21 cellular contexts compared by ENCODE assay signal in genomic region chr16:12540290-12540689, GRCh38.
"Had no signal": no experiment of that assay in that cellular context is flagged by ENCODE, and none has a peak within 500 bp of the region (broad histone marks: within the 10 kb centered on the region; RNA-seq: fewer than 3 reads in every experiment).

No MANE protein-coding gene starts in this region.

- H3K4me3 Mint-ChIP-seq: mesothelial cell of epicardium; nephron progenitor cell; stimulated activated naive B cell treated with anti-CD40 and anti-IgM and Interleukin-4, amounts not matched to agents 10 μg/mL and 1 μg/mL and 100 μg/mL, for 72 hours had no signal

- H3K27ac ChIP-seq: gastrocnemius medialis, heart left ventricle, SK-N-MC, thyroid gland had no signal

- H3K36me3 Mint-ChIP-seq: mesothelial cell of epicardium had no signal

- ATAC-seq: gastrocnemius medialis; heart left ventricle; left lobe of liver; sciatic nerve; stimulated activated naive B cell treated with anti-CD40 and anti-IgM and Interleukin-4, amounts not matched to agents 10 μg/mL and 1 μg/mL and 100 μg/mL, for 72 hours had no signal

- H3K9me3 ChIP-seq: gastrocnemius medialis, heart left ventricle, thyroid gland had no signal

- H3K4me1 ChIP-seq: gastrocnemius medialis had no signal

- H3K36me3 ChIP-seq: gastrocnemius medialis, heart left ventricle, thyroid gland had no signal

- H3K27me3 ChIP-seq: gastrocnemius medialis, heart left ventricle, thyroid gland had no signal

- H3K27ac Mint-ChIP-seq: mesothelial cell of epicardium, nephron progenitor cell had no signal

- H3K4me3 ChIP-seq: gastrocnemius medialis, heart left ventricle, lung, SK-N-MC, thyroid gland had no signal

- H3K9me3 Mint-ChIP-seq: mesothelial cell of epicardium; nephron progenitor cell; stimulated activated naive B cell treated with anti-CD40 and anti-IgM and Interleukin-4, amounts not matched to agents 10 μg/mL and 1 μg/mL and 100 μg/mL, for 72 hours had no signal

- DNase-seq: activated CD4-positive, CD25-positive, alpha-beta regulatory T cell treated with anti-CD3 and anti-CD28 coated beads, Interleukin-2, amount 50 U/mL, for 72 hours; activated gamma-delta T cell; activated T-cell treated with anti-CD3 and anti-CD28 coated beads for 4 hours; cerebellar nuclear complex; cortex of kidney; effector CD4-positive, alpha-beta T cell; gastrocnemius medialis; heart left ventricle; kidney; nephron progenitor cell; nucleus accumbens; SHP77; stimulated activated CD4-positive, alpha-beta T cell treated with anti-CD3 and anti-CD28 coated beads, Interleukin-4, amount 100 ng/mL, for 4 hours; stimulated activated naive B cell treated with anti-CD40 and anti-IgM and Interleukin-4, amounts not matched to agents 10 μg/mL and 1 μg/mL and 100 μg/mL, for 72 hours; T1000; thyroid gland had no signal

- H3K27me3 Mint-ChIP-seq: stimulated activated naive B cell treated with anti-CD40 and anti-IgM and Interleukin-4, amounts not matched to agents 10 μg/mL and 1 μg/mL and 100 μg/mL, for 72 hours had no signal
